ENCODE assay signal across 1 cellular context in the genomic region with DNA sequence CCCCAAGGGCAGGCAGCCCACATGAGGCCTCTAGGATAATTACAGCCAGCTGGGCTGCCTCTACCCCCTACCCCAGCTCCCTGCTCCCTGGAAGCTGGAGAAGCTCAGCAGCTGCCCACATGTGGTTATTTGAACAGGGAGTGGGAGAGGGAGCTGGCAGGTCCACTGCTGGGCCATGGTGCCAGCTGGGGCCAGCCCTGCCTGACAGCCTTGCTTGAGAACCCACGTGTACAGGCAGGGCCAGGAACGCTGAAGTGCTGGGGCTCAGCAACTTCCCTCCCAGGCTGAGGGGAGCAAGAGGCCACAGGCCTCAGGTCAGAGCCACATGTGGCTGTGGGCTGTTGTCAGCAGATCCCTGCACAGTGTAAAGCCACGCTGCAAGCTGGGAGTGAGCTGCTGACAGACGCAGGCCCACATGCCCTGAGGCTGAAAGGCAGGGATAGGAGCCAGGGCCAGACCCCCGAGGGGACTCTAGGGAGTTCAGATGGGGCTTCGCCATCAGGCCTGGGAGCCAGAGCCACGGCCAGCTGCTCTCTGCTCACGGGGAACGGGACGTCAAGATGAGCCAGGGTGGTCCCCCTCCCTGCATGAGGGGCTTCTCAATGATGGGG.
TF ChIP-seq lines count a peak whose summit lies in the region.

No MANE protein-coding gene starts in this region.

TF ChIP-seq in HepG2, 621 proteins besides CTCF, POLR2A, EP300 and RAD21:
- TF ChIP-seq, protein P1, sequence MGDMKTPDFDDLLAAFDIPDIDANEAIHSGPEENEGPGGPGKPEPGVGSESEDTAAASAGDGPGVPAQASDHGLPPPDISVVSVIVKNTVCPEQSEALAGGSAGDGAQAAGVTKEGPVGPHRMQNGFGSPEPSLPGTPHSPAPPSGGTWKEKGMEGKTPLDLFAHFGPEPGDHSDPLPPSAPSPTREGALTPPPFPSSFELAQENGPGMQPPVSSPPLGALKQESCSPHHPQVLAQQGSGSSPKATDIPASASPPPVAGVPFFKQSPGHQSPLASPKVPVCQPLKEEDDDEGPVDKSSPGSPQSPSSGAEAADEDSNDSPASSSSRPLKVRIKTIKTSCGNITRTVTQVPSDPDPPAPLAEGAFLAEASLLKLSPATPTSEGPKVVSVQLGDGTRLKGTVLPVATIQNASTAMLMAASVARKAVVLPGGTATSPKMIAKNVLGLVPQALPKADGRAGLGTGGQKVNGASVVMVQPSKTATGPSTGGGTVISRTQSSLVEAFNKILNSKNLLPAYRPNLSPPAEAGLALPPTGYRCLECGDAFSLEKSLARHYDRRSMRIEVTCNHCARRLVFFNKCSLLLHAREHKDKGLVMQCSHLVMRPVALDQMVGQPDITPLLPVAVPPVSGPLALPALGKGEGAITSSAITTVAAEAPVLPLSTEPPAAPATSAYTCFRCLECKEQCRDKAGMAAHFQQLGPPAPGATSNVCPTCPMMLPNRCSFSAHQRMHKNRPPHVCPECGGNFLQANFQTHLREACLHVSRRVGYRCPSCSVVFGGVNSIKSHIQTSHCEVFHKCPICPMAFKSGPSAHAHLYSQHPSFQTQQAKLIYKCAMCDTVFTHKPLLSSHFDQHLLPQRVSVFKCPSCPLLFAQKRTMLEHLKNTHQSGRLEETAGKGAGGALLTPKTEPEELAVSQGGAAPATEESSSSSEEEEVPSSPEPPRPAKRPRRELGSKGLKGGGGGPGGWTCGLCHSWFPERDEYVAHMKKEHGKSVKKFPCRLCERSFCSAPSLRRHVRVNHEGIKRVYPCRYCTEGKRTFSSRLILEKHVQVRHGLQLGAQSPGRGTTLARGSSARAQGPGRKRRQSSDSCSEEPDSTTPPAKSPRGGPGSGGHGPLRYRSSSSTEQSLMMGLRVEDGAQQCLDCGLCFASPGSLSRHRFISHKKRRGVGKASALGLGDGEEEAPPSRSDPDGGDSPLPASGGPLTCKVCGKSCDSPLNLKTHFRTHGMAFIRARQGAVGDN (CRISPR knock-in tag; IDR thresholded peaks at IDR 0.05) = peak; percentile 18; the same call in 1 of the 2 replicates
- no peak for TF ChIP-seq NKX3-1 (CRISPR knock-in tag; IDR thresholded peaks at IDR 0.05)
